8 cellular contexts compared by ENCODE assay signal in the genomic region with DNA sequence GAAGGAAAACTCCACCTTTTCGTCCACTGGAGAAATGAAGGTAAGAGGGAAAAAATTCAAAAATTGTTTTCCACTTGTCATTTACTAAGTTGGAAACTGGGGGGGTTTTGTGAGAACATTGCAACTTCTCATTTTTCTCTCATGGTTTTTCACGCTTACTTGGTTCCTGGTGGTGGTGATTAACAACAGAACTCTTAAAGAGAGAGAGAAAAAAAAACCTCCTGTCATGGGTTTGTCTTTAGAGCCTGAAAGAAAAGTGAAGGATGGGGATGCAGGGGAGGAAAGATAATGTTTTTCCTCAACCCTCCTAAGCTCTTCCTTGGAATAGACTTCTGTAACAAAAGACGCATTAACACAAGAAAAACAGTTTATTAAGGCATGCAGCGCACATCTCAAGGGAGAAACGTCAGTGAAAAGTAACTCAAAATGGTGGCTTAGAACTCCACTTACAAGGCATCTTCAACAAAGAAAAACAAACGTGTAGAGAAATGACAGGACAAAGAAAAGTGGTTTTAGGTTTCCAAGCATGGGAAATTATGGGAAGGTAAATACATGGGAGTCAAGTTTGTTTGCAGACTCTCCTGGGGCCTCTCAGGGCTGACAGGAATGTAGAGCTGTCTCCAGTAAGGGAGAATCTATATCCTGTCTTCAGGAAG.
DNase-seq lines count a peak whose midpoint lies in the region; ATAC-seq and TF ChIP-seq lines count a peak whose summit lies in the region.

No MANE protein-coding gene starts in this region.

- 65 to 83% methylated on average over 5 to 6 of the region's 6 CpGs for WGBS in transverse colon (ENCODE audit: low coverage in 1 of 2), 2 donors

- H4K20me1 ChIP-seq in osteoblast (ENCODE audit: insufficient read depth, low read length), result no peaks in the 10 kb centered on the region

- no peaks in the 10 kb centered on the region for H3K36me3 ChIP-seq in NT2/D1 (ENCODE audit: insufficient read depth, insufficient read length, low read length)
- H3K36me3 ChIP-seq in osteoblast (ENCODE audit: insufficient read depth, low read length), result no peaks in the 10 kb centered on the region
- H3K36me3 ChIP-seq in transverse colon, result no peaks in the 10 kb centered on the region

- H3K4me2 ChIP-seq in osteoblast (ENCODE audit: insufficient read depth, low read length), result no peak overlapping the region

- H3K9ac ChIP-seq in NT2/D1 (ENCODE audit: insufficient read length, low read depth), result peak overlapping the region; percentile 35

- H3K79me2 ChIP-seq in osteoblast (ENCODE audit: insufficient read depth, low read length), result no peaks in the 10 kb centered on the region

- peak overlapping the region; percentile 53 for H2AFZ ChIP-seq in osteoblast (ENCODE audit: low read length)

- H3K27me3 ChIP-seq in NT2/D1 (ENCODE audit: insufficient read depth, insufficient read length) (no peaks in the 10 kb centered on the region), osteoblast (ENCODE audit: insufficient read depth, low read length) (no peaks in the 10 kb centered on the region), transverse colon (no peaks in the 10 kb centered on the region)

- H3K27ac ChIP-seq in osteoblast (ENCODE audit: low read depth, low read length) (no peak overlapping the region), transverse colon (peak overlapping the region in 1 of 4 donors; percentile 32)

- DNase-seq in NT2/D1 (ENCODE audit: low read depth, low spot score) (peak; percentile 97), osteoblast (ENCODE audit: insufficient read length, low spot score, missing footprints) (no peak), DMS 273 (lab: John Stamatoyannopoulos, UW; ENCODE audit: unreplicated experiment) (no peak), transverse colon (no peak), amniotic stem cell (lab: John Stamatoyannopoulos, UW) (no peak), anterior cingulate cortex (lab: John Stamatoyannopoulos, UW) (no peak)

- intact Hi-C loops in transverse colon (cut with DNase I; ENCODE audit: low total_unique reads), result no loop called here

- in situ Hi-C loops in transverse colon (cut with MboI; ENCODE audit: low pct_ligation_motif_present in 1 of 4, low pct_unique_long_range_greater_than_20kb in 1 of 4, low sequenced_read_pairs in 3 of 4), result no loop called here

- H3K9me3 ChIP-seq in NT2/D1 (ENCODE audit: insufficient read depth, low read length) (peaks cover 10% of the 10 kb centered on the region; the same call in 1 of the 2 replicates), osteoblast (ENCODE audit: low read depth, low read length) (no peaks in the 10 kb centered on the region), transverse colon (no peaks in the 10 kb centered on the region)

- TF ChIP-seq POLR2A in transverse colon (IDR thresholded peaks at IDR 0.05), result no peak

- no peak for TF ChIP-seq CTCF in osteoblast (IDR thresholded peaks at IDR 0.05; ENCODE audit: extremely low read depth, low read depth, low read length)
- TF ChIP-seq CTCF in transverse colon (IDR thresholded peaks at IDR 0.05), result no peak

- H3K4me1 ChIP-seq in NT2/D1 (ENCODE audit: insufficient read depth, insufficient read length) (peaks cover 5% of the 10 kb centered on the region), osteoblast (ENCODE audit: insufficient read depth, low read length) (no peaks in the 10 kb centered on the region), transverse colon (no peaks in the 10 kb centered on the region)

- ATAC-seq in GM19035 (IDR thresholded peaks at IDR 0.05; ENCODE audit: unreplicated experiment) (peak; percentile 39), HG02973 (IDR thresholded peaks at IDR 0.05; ENCODE audit: unreplicated experiment) (peak; percentile 35)

- TF ChIP-seq EP300 in transverse colon (IDR thresholded peaks at IDR 0.05; ENCODE audit: low read depth), result no peak

- H3K4me3 ChIP-seq in NT2/D1 (ENCODE audit: insufficient read length, low read depth), result no peak overlapping the region
- H3K4me3 ChIP-seq in osteoblast (ENCODE audit: insufficient read depth, low read length), result no peak overlapping the region
- no peak overlapping the region for H3K4me3 ChIP-seq in transverse colon
